2 cellular contexts compared by ENCODE assay signal in genomic region chr11:11876458-11876857, GRCh38.
TF ChIP-seq lines count a peak whose summit lies in the region.

No MANE protein-coding gene starts in this region.

TF ChIP-seq in Ishikawa, 13 proteins besides CTCF, POLR2A, EP300 and RAD21 (continued from another document):
- TF ChIP-seq REST (IDR thresholded peaks at IDR 0.05; ENCODE audit: low read depth) (no peak), ZBTB7A (IDR thresholded peaks at IDR 0.05; ENCODE audit: low read depth) (no peak), MAX (IDR thresholded peaks at IDR 0.05) (no peak), USF1 (IDR thresholded peaks at IDR 0.05) (no peak)
TF ChIP-seq in Ishikawa: peak in this region for 0.

TF ChIP-seq in liver, 16 proteins besides CTCF, POLR2A, EP300 and RAD21 (continued from another document):
- TF ChIP-seq REST (IDR thresholded peaks at IDR 0.05), result no peak
